19 cellular contexts compared by ENCODE assay signal in the genomic region with DNA sequence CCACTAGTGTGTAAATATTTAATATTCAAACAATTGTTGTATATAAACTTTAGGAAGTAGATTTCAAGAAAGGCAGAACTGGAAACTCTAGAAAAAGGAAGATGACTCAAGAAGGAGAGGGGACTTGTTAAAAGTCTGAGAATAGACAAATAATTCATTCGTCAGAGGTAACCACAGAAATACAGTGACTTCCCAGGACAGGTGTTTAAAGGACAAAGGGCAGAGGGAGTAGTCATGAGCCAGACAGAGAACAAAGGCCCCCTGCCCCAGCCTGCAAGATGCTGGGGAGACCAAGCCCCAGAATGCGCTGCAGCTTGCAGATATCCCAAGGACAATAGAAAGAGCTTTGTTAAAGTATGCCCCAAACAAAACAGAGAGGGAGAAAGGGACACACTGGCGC.
DNase-seq lines count a peak whose midpoint lies in the region; ATAC-seq, FAIRE-seq and TF ChIP-seq lines count a peak whose summit lies in the region.
"Had no signal": no experiment of that assay in that cellular context is flagged by ENCODE, and none has a peak within 500 bp of the region (broad histone marks: within the 10 kb centered on the region; RNA-seq: fewer than 3 reads in every experiment).

No MANE protein-coding gene starts in this region.

- peak; percentile 21 for DNase-seq in NCI-H69 (lab: John Stamatoyannopoulos, UW)
- peak; percentile 54 for DNase-seq in small intestine
- DNase-seq in NCI-H82 treated with DMSO at 0.1 percent for 48 hours (lab: John Stamatoyannopoulos, UW; ENCODE audit: unreplicated experiment), result no peak
- DNase-seq: activated CD4-positive, alpha-beta T cell treated with anti-CD3 and anti-CD28 coated beads, Interleukin-2, amount 10 ng/mL, durations not matched to agents 24 days and 14 days; activated naive CD4-positive, alpha-beta T cell treated with Interleukin-2 at 50 U/mL for 16 hours; colonic mucosa; NCI-H1694; NCI-H510A; pancreas had no signal

- H3K9me3 ChIP-seq in HUES64 (ENCODE audit: insufficient read depth, low read depth, low read length) (no peaks in the 10 kb centered on the region), small intestine (ENCODE audit: control insufficient read depth, low read depth) (no peaks in the 10 kb centered on the region)
- H3K9me3 ChIP-seq: colonic mucosa, pancreas, thoracic aorta had no signal

- FAIRE-seq in small intestine (lab: Jason Lieb, UNC), result no peak
- FAIRE-seq: D721Med, endothelial cell of umbilical vein, frontal cortex, pancreas, TTC549 had no signal

- H3K27me3 ChIP-seq in HUES64 (ENCODE audit: insufficient read depth, low read length) (no peaks in the 10 kb centered on the region), small intestine (ENCODE audit: control insufficient read depth in 2 of 2, insufficient read depth in 2 of 2, low read length in 2 of 2) (no peaks in the 10 kb centered on the region)
- H3K27me3 ChIP-seq: colonic mucosa, pancreas had no signal

- H3K36me3 ChIP-seq in HUES64 (ENCODE audit: insufficient read depth, low read length) (no peaks in the 10 kb centered on the region), small intestine (ENCODE audit: control insufficient read depth in 2 of 2, insufficient read depth in 2 of 2, low read length in 2 of 2) (no peaks in the 10 kb centered on the region)
- H3K36me3 ChIP-seq: colonic mucosa, pancreas, thoracic aorta had no signal

- peaks cover 40% of the 10 kb centered on the region for H3K4me1 ChIP-seq in HUES64 (ENCODE audit: insufficient read depth, low read length)
- H3K4me1 ChIP-seq in small intestine (ENCODE audit: control insufficient read depth in 2 of 2, insufficient read depth in 1 of 2, low read depth in 1 of 2, low read length in 1 of 2), result peaks cover 0 to 2% of the 10 kb centered on the region in 2 donors
- H3K4me1 ChIP-seq: colonic mucosa, pancreas had no signal

- H3K4me3 ChIP-seq in HUES64 (ENCODE audit: low read length) (no peak overlapping the region), small intestine (ENCODE audit: low read depth in 1 of 2, low read length in 2 of 2) (no peak overlapping the region)
- H3K4me3 ChIP-seq: colonic mucosa, pancreas, thoracic aorta had no signal

- WGBS in HUES64, result 26% methylated on average over 2 of the region's 3 CpGs
- WGBS in small intestine, 3 donors, result 7 to 49% (median 41%) methylated on average over 3 of the region's 3 CpGs

- H3K9ac ChIP-seq in HUES64 (ENCODE audit: low read depth, low read length), result peak overlapping the region; percentile 47; the same call in 1 of the 2 replicates
- H3K9ac ChIP-seq: KMS-11 had no signal

- H3K27ac ChIP-seq in HUES64 (ENCODE audit: low read depth, low read length), result peak overlapping the region; percentile 62
- no peak overlapping the region for H3K27ac ChIP-seq in small intestine (ENCODE audit: low read depth in 1 of 2, low read length in 1 of 2)
- H3K27ac ChIP-seq: colonic mucosa, KMS-11, pancreas, thoracic aorta had no signal

- ATAC-seq in esophagus mucosa (peak; percentile 22), SK-N-SH treated with all-trans-retinoic acid at 6 μM for 48 hours (no peak), HG02840 (IDR thresholded peaks at IDR 0.05; ENCODE audit: low FRiP score, unreplicated experiment) (no peak)
- ATAC-seq: pancreas had no signal

TF ChIP-seq in SK-N-SH treated with all-trans-retinoic acid at 6 μM for 48 hours, 23 proteins besides CTCF, POLR2A, EP300 and RAD21 (continues in another document):
- TF ChIP-seq ESRRG (CRISPR knock-in tag; IDR thresholded peaks at IDR 0.05) (no peak), ZFP3 (CRISPR knock-in tag; IDR thresholded peaks at IDR 0.05) (no peak), TOX (CRISPR knock-in tag; IDR thresholded peaks at IDR 0.05; ENCODE audit: borderline replicate concordance) (no peak), RARB (CRISPR knock-in tag; IDR thresholded peaks at IDR 0.05) (no peak), ZNF8 (CRISPR knock-in tag; IDR thresholded peaks at IDR 0.05) (no peak), ZNF565 (CRISPR knock-in tag; conservative IDR thresholded peaks at IDR 0.05; ENCODE audit: low read depth) (no peak), ZC3H10 (CRISPR knock-in tag; IDR thresholded peaks at IDR 0.05) (no peak), SNAI2 (CRISPR knock-in tag; IDR thresholded peaks at IDR 0.05) (no peak), ZNF70 (CRISPR knock-in tag; IDR thresholded peaks at IDR 0.05) (no peak), CSDC2 (CRISPR knock-in tag; IDR thresholded peaks at IDR 0.05) (no peak), TCF4 (CRISPR knock-in tag; IDR thresholded peaks at IDR 0.05; ENCODE audit: borderline replicate concordance) (no peak), ISL1 (CRISPR knock-in tag; IDR thresholded peaks at IDR 0.05) (no peak), ZFP30 (CRISPR knock-in tag; IDR thresholded peaks at IDR 0.05) (no peak), ARNTL (CRISPR knock-in tag; IDR thresholded peaks at IDR 0.05; ENCODE audit: borderline replicate concordance, low read depth) (no peak)
- TF ChIP-seq, protein P1, sequence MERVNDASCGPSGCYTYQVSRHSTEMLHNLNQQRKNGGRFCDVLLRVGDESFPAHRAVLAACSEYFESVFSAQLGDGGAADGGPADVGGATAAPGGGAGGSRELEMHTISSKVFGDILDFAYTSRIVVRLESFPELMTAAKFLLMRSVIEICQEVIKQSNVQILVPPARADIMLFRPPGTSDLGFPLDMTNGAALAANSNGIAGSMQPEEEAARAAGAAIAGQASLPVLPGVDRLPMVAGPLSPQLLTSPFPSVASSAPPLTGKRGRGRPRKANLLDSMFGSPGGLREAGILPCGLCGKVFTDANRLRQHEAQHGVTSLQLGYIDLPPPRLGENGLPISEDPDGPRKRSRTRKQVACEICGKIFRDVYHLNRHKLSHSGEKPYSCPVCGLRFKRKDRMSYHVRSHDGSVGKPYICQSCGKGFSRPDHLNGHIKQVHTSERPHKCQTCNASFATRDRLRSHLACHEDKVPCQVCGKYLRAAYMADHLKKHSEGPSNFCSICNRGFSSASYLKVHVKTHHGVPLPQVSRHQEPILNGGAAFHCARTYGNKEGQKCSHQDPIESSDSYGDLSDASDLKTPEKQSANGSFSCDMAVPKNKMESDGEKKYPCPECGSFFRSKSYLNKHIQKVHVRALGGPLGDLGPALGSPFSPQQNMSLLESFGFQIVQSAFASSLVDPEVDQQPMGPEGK (CRISPR knock-in tag; IDR thresholded peaks at IDR 0.05; ENCODE audit: borderline replicate concordance), result no peak
- TF ChIP-seq, protein P2, sequence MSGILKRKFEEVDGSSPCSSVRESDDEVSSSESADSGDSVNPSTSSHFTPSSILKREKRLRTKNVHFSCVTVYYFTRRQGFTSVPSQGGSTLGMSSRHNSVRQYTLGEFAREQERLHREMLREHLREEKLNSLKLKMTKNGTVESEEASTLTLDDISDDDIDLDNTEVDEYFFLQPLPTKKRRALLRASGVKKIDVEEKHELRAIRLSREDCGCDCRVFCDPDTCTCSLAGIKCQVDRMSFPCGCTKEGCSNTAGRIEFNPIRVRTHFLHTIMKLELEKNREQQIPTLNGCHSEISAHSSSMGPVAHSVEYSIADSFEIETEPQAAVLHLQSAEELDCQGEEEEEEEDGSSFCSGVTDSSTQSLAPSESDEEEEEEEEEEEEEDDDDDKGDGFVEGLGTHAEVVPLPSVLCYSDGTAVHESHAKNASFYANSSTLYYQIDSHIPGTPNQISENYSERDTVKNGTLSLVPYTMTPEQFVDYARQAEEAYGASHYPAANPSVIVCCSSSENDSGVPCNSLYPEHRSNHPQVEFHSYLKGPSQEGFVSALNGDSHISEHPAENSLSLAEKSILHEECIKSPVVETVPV (CRISPR knock-in tag; IDR thresholded peaks at IDR 0.05), result no peak
- TF ChIP-seq, protein P3, sequence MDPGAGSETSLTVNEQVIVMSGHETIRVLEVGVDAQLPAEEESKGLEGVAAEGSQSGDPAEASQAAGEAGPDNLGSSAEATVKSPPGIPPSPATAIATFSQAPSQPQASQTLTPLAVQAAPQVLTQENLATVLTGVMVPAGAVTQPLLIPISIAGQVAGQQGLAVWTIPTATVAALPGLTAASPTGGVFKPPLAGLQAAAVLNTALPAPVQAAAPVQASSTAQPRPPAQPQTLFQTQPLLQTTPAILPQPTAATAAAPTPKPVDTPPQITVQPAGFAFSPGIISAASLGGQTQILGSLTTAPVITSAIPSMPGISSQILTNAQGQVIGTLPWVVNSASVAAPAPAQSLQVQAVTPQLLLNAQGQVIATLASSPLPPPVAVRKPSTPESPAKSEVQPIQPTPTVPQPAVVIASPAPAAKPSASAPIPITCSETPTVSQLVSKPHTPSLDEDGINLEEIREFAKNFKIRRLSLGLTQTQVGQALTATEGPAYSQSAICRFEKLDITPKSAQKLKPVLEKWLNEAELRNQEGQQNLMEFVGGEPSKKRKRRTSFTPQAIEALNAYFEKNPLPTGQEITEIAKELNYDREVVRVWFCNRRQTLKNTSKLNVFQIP (CRISPR knock-in tag; IDR thresholded peaks at IDR 0.05; ENCODE audit: borderline replicate concordance, low read depth), result no peak
- TF ChIP-seq, protein P4, sequence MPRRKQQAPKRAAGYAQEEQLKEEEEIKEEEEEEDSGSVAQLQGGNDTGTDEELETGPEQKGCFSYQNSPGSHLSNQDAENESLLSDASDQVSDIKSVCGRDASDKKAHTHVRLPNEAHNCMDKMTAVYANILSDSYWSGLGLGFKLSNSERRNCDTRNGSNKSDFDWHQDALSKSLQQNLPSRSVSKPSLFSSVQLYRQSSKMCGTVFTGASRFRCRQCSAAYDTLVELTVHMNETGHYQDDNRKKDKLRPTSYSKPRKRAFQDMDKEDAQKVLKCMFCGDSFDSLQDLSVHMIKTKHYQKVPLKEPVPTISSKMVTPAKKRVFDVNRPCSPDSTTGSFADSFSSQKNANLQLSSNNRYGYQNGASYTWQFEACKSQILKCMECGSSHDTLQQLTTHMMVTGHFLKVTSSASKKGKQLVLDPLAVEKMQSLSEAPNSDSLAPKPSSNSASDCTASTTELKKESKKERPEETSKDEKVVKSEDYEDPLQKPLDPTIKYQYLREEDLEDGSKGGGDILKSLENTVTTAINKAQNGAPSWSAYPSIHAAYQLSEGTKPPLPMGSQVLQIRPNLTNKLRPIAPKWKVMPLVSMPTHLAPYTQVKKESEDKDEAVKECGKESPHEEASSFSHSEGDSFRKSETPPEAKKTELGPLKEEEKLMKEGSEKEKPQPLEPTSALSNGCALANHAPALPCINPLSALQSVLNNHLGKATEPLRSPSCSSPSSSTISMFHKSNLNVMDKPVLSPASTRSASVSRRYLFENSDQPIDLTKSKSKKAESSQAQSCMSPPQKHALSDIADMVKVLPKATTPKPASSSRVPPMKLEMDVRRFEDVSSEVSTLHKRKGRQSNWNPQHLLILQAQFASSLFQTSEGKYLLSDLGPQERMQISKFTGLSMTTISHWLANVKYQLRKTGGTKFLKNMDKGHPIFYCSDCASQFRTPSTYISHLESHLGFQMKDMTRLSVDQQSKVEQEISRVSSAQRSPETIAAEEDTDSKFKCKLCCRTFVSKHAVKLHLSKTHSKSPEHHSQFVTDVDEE (CRISPR knock-in tag; IDR thresholded peaks at IDR 0.05), result no peak
